In genomic region chr6:7267521-7268091, GRCh38 we compare ENCODE assay signal across 8 cellular contexts. TPM values are rescaled to one million over a fixed set of nuclear protein-coding genes. Genes with fewer than 3 reads are reported as not detected.
DNase-seq lines count a peak whose midpoint lies in the region; ATAC-seq lines count a peak whose summit lies in the region.

No MANE protein-coding gene starts in this region.

- DNase-seq in EL (peak; percentile 98), NCI-H460 (ENCODE audit: extremely low read depth, low read depth) (peak; percentile 32), posterior vena cava (ENCODE audit: low spot score) (peak; percentile 90), GM19240 (ENCODE audit: insufficient read length, low spot score) (no peak)

- peaks cover 5 to 11% of the 10 kb centered on the region in 2 donors for H3K4me1 ChIP-seq in esophagus (ENCODE audit: control insufficient read depth in 2 of 2, insufficient read depth in 2 of 2, low read length in 1 of 2)

- no peak overlapping the region for H3K4me3 ChIP-seq in esophagus (ENCODE audit: low read depth in 1 of 2, low read length in 2 of 2)

- H3K27me3 ChIP-seq in esophagus (ENCODE audit: control insufficient read depth in 1 of 2, insufficient read depth in 2 of 2, low read length in 2 of 2), result no peaks in the 10 kb centered on the region

- intact Hi-C loops in posterior vena cava (cut with DNase I), result no loop called here

- no peak for ATAC-seq in GM21515 (IDR thresholded peaks at IDR 0.05; ENCODE audit: unreplicated experiment)
- no peak for ATAC-seq in HG02623 (IDR thresholded peaks at IDR 0.05; ENCODE audit: unreplicated experiment)
- ATAC-seq in HG03108 (IDR thresholded peaks at IDR 0.05; ENCODE audit: unreplicated experiment), result no peak

- peaks cover 0 to 3% of the 10 kb centered on the region in 2 donors for H3K9me3 ChIP-seq in esophagus (ENCODE audit: control insufficient read depth in 2 of 2, insufficient read depth in 1 of 2, low read depth in 1 of 2, low read length in 1 of 2)

- H3K36me3 ChIP-seq in esophagus (ENCODE audit: control insufficient read depth in 2 of 2, insufficient read depth in 2 of 2, low read length in 1 of 2), result no peaks in the 10 kb centered on the region

- peak overlapping the region; percentile 63 to 83 for H3K27ac ChIP-seq in esophagus (ENCODE audit: low read depth in 2 of 2, low read length in 1 of 2)

- WGBS in esophagus, 2 donors, result 37 to 49% methylated on average over 13 of the region's 13 CpGs

RNA-seq across cellular contexts. Expression of gene SSR1, which starts 45.4 kb away (rescaled TPM):
- total RNA-seq in NCI-H460 (2014; rRNA removed; shearing (Covaris generic)), result 133 and 141 TPM in 2 replicates
- polyA plus RNA-seq in NCI-H460 (2014; cell fraction: nucleus; rRNA removed), result 37.0 and 50.3 TPM in 2 replicates
- polyA plus RNA-seq in esophagus, result 10 to 100 TPM; 14.4 to 47.4 TPM
- total RNA-seq in posterior vena cava, result 100 to 1,000 TPM; 124 to 133 TPM
